ENCODE assay signal across 2 cellular contexts in genomic region chr9:91285729-91286353, GRCh38.
TF ChIP-seq lines count a peak whose summit lies in the region.

No MANE protein-coding gene starts in this region.

TF ChIP-seq in HCT116, 20 proteins besides CTCF, POLR2A, EP300 and RAD21 (continued from another document):
- no peak for TF ChIP-seq REST (IDR thresholded peaks at IDR 0.05; ENCODE audit: low read depth)

TF ChIP-seq in SK-N-SH, 30 proteins besides CTCF, POLR2A, EP300 and RAD21 (continued from another document):
- no peak for TF ChIP-seq REST (IDR thresholded peaks at IDR 0.05; ENCODE audit: low read depth, low read length)
